In the genomic region with DNA sequence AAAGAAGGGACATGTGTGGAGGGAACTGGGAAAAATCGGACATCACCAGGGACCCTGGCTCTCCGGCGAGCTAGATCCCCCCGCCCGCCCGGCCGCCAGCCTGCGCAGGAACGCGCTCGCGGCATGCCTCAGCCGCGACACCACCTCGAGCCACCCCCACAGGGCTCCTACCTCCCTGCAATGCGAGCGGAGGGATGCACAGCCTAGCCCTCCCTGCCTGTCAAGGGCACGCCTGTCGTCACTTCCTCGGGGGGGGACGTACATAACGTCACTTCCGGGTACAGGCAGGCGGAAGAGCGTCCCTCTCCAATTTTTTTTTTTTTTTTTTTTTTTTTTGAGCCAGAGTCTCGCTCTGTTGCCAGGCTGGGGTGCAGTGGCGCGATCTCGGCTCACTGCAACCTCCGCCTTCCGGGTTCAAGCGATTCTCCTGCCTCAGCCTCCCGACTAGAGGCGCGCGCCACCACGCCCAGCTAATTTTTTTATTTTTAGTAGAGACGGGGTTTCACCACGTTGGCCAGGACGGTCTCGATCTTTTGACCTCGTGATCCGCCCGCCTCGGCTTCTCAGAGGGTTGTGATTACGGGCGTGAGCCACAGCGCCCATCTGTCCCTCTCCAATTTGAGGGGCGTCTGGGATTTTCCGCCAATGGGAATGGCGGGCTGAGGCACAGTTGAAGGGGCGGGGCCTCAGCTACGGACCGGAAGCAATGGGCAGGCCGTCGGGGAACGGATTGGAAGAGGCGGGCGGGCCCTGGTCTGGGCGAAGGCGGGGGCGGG, we compare ENCODE assay signal across 8 cellular contexts. TPM values are rescaled to one million over a fixed set of nuclear protein-coding genes. Genes with fewer than 3 reads are reported as not detected.
DNase-seq lines count a peak whose midpoint lies in the region; ATAC-seq and TF ChIP-seq lines count a peak whose summit lies in the region.

A gene with protein sequence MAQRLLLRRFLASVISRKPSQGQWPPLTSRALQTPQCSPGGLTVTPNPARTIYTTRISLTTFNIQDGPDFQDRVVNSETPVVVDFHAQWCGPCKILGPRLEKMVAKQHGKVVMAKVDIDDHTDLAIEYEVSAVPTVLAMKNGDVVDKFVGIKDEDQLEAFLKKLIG (minus strand): TSS at position 248 of the 776 bp plus-strand sequence. CDS start 803 bp downstream, outside the sequence.

- H3K4me3 Mint-ChIP-seq in activated naive CD8-positive, alpha-beta T cell treated with anti-CD3 and anti-CD28 coated beads, Interleukin-2, amount 10 ng/mL, durations not matched to agents 7 days and 5 days = peak within 1 kb of the TSS; percentile 99
- peak within 1 kb of the TSS; percentile 97 for H3K4me3 Mint-ChIP-seq in glutamatergic neuron (ENCODE audit: unreplicated experiment)

- no peaks in the 10 kb centered on the region for H3K27me3 Mint-ChIP-seq in activated naive CD8-positive, alpha-beta T cell treated with anti-CD3 and anti-CD28 coated beads, Interleukin-2, amount 10 ng/mL, durations not matched to agents 7 days and 5 days
- H3K27me3 Mint-ChIP-seq in glutamatergic neuron (ENCODE audit: unreplicated experiment) = peaks cover 9% of the 10 kb centered on the region

- H3K36me3 Mint-ChIP-seq in activated naive CD8-positive, alpha-beta T cell treated with anti-CD3 and anti-CD28 coated beads, Interleukin-2, amount 10 ng/mL, durations not matched to agents 7 days and 5 days = peaks cover 18% of the 10 kb centered on the region
- H3K36me3 Mint-ChIP-seq in glutamatergic neuron (ENCODE audit: unreplicated experiment) = peaks cover 14% of the 10 kb centered on the region

- CTCF ChIA-PET in GM10248 (lab: Yijun Ruan, JAX) = interaction anchor here (1.0 to 4.3 kb wide), 2 partner anchors 11 to 180 kb away, joined by 4 to 34 read pairs; no protein-coding TSS in a partner anchor

- TF ChIP-seq CTCF in GM10248 (IDR thresholded peaks at IDR 0.05; ENCODE audit: control extremely low read depth, extremely low read depth, low read depth, missing control alignments) (no peak), SU-DHL-6 (IDR thresholded peaks at IDR 0.05; ENCODE audit: insufficient read depth, low read length, poor library complexity, severe bottlenecking) (no peak), glutamatergic neuron (IDR thresholded peaks at IDR 0.05; ENCODE audit: partially characterized antibody, unreplicated experiment) (no peak), ovary (IDR thresholded peaks at IDR 0.05) (peak in 1 of 3 donors; percentile 4), thyroid gland (IDR thresholded peaks at IDR 0.05) (no peak)

- WGBS in ovary, 3 donors = 0 to 1% (median 0%) methylated on average over 61 to 62 of the region's 62 CpGs
- 0 to 1% methylated on average over 59 to 62 of the region's 62 CpGs for WGBS in thyroid gland, 2 donors

- H3K9me2 ChIP-seq in SU-DHL-6 (replicated peaks; ENCODE audit: insufficient read depth, low read length) = no peaks in the 10 kb centered on the region

- H3K27me3 ChIP-seq in SU-DHL-6 (ENCODE audit: low read length) (no peaks in the 10 kb centered on the region), ovary (no peaks in the 10 kb centered on the region), thyroid gland (no peaks in the 10 kb centered on the region)

- intact Hi-C loops in ovary (cut with DNase I) = no loop called here
- intact Hi-C loops in thyroid gland (cut with DNase I) = no loop called here

- peak; percentile 88 for ATAC-seq in HG02642 (IDR thresholded peaks at IDR 0.05; ENCODE audit: poor library complexity, unreplicated experiment)
- ATAC-seq in activated naive CD8-positive, alpha-beta T cell treated with anti-CD3 and anti-CD28 coated beads, Interleukin-2, amount 10 ng/mL, durations not matched to agents 7 days and 5 days (ENCODE audit: low read depth) = peak; percentile 90

- TF ChIP-seq EP300 in ovary (IDR thresholded peaks at IDR 0.05) = no peak

- POLR2A ChIA-PET in GM10248 (lab: Yijun Ruan, JAX) = interaction anchor here (0.6 to 2.1 kb wide), 7 partner anchors 12 to 309 kb away, joined by 3 to 13 read pairs (median 4); partner anchors contain the start of gene MYH9
- POLR2A ChIA-PET in activated naive CD8-positive, alpha-beta T cell treated with anti-CD3 and anti-CD28 coated beads, Interleukin-2, amount 10 ng/mL, durations not matched to agents 7 days and 5 days (lab: Charles Lee) = interaction anchor here (0.7 to 2.5 kb wide), 25 partner anchors 9 to 1790 kb away, joined by 3 to 13 read pairs (median 4); partner anchors contain the start of genes APOL4, APOL6, EIF3D and FOXRED2

- H3K36me3 ChIP-seq in SU-DHL-6 (ENCODE audit: low read length) (no peaks in the 10 kb centered on the region), ovary (no peaks in the 10 kb centered on the region), thyroid gland (peaks cover 15 to 20% of the 10 kb centered on the region in 2 donors)

- no peaks in the 10 kb centered on the region for H3K9me3 ChIP-seq in SU-DHL-6 (ENCODE audit: insufficient read depth, low read length)
- no peaks in the 10 kb centered on the region for H3K9me3 ChIP-seq in ovary
- no peaks in the 10 kb centered on the region for H3K9me3 ChIP-seq in thyroid gland

- peaks cover 11% of the 10 kb centered on the region for H3K4me1 Mint-ChIP-seq in activated naive CD8-positive, alpha-beta T cell treated with anti-CD3 and anti-CD28 coated beads, Interleukin-2, amount 10 ng/mL, durations not matched to agents 7 days and 5 days
- H3K4me1 Mint-ChIP-seq in glutamatergic neuron (ENCODE audit: low read depth, unreplicated experiment) = peaks cover 7% of the 10 kb centered on the region

- H3K4me1 ChIP-seq in ovary (ENCODE audit: insufficient read depth) (peaks cover 3% of the 10 kb centered on the region), thyroid gland (peaks cover 8 to 12% of the 10 kb centered on the region in 2 donors)

- no peaks in the 10 kb centered on the region for H3K9me3 Mint-ChIP-seq in activated naive CD8-positive, alpha-beta T cell treated with anti-CD3 and anti-CD28 coated beads, Interleukin-2, amount 10 ng/mL, durations not matched to agents 7 days and 5 days
- H3K9me3 Mint-ChIP-seq in glutamatergic neuron (ENCODE audit: unreplicated experiment) = peaks cover 20% of the 10 kb centered on the region

- H3K4me3 ChIP-seq in SU-DHL-6 (ENCODE audit: insufficient read depth, low read length, poor library complexity, severe bottlenecking) = peak within 1 kb of the TSS; percentile 61
- H3K4me3 ChIP-seq in ovary = peak within 1 kb of the TSS; percentile 91
- peak within 1 kb of the TSS; percentile 37 to 83 (median 60) for H3K4me3 ChIP-seq in thyroid gland (replicated peaks in 1 of 3)

- peak within 1 kb of the TSS; percentile 66 for H3K4me2 ChIP-seq in SU-DHL-6 (ENCODE audit: low read depth, low read length, poor library complexity, severe bottlenecking)

- H2AFZ ChIP-seq in SU-DHL-6 (ENCODE audit: low read depth, low read length, severe bottlenecking) = no peak within 1 kb of the TSS

- H3K79me2 ChIP-seq in SU-DHL-6 (ENCODE audit: insufficient read depth, low read length) = peaks cover 16% of the 10 kb centered on the region

- H4K20me1 ChIP-seq in SU-DHL-6 (ENCODE audit: low read depth, low read length) = no peaks in the 10 kb centered on the region

- H3K27ac Mint-ChIP-seq in activated naive CD8-positive, alpha-beta T cell treated with anti-CD3 and anti-CD28 coated beads, Interleukin-2, amount 10 ng/mL, durations not matched to agents 7 days and 5 days = peak within 1 kb of the TSS; percentile 98
- H3K27ac Mint-ChIP-seq in glutamatergic neuron (ENCODE audit: unreplicated experiment) = peak within 1 kb of the TSS; percentile 95

- H3K27ac ChIP-seq in SU-DHL-6 (ENCODE audit: low read depth, low read length) (peak within 1 kb of the TSS; percentile 91), ovary (peak within 1 kb of the TSS; percentile 71 to 99), thyroid gland (peak within 1 kb of the TSS; percentile 98 to 99 (median 98))

- H3F3A ChIP-seq in SU-DHL-6 (ENCODE audit: insufficient read depth) = no peaks in the 10 kb centered on the region

- DNase-seq in GM10248 (ENCODE audit: extremely low spot score) (peak; percentile 97), NCI-H128 (lab: John Stamatoyannopoulos, UW; ENCODE audit: unreplicated experiment) (peak; percentile 72), glutamatergic neuron (peak; percentile 96), ovary (peak; percentile 96 to 98 (median 98)), thyroid gland (peak; percentile 98 to 99)
- peak; percentile 95 for DNase-seq in activated naive CD8-positive, alpha-beta T cell treated with anti-CD3 and anti-CD28 coated beads, Interleukin-2, amount 10 ng/mL, durations not matched to agents 7 days and 5 days

- TF ChIP-seq POLR2A in ovary (IDR thresholded peaks at IDR 0.05) (peak; percentile 81), thyroid gland (IDR thresholded peaks at IDR 0.05) (peak; percentile 39 to 87)

- H3K9ac ChIP-seq in SU-DHL-6 (ENCODE audit: low read length) = peak within 1 kb of the TSS; percentile 71

RNA-seq across cellular contexts. Expression of the gene that starts here (rescaled TPM):
- total RNA-seq in activated naive CD8-positive, alpha-beta T cell treated with anti-CD3 and anti-CD28 coated beads, Interleukin-2, amount 10 ng/mL, durations not matched to agents 7 days and 5 days = 10 to 100 TPM; 64.5 to 64.6 TPM
- total RNA-seq in glutamatergic neuron (ENCODE audit: unreplicated experiment) = 66.1 TPM
- 10 to 100 TPM; 60.9 to 93.7 (median 78.2) TPM for total RNA-seq in ovary
- 100 to 1,000 TPM in 1 of 2 donors, 10 to 100 TPM in 1; 87.4 to 118 TPM for polyA plus RNA-seq in ovary
- total RNA-seq in thyroid gland = 100 to 1,000 TPM in 1 of 4 donors, 10 to 100 TPM in 3; 56.7 to 115 (median 75.6) TPM

Comparison
In these comparisons a context has a peak if more than half of its experiments do, and no peak if none do; other contexts are left out.
1. Peak in every context shown above with its lines: DNase-seq, ATAC-seq, H3K4me3 ChIP-seq and H3K27ac ChIP-seq.